ENCODE assay signal across 26 cellular contexts in genomic region chr5:159503236-159503635, GRCh38.
"Had no signal": no experiment of that assay in that cellular context is flagged by ENCODE, and none has a peak within 500 bp of the region (broad histone marks: within the 10 kb centered on the region; RNA-seq: fewer than 3 reads in every experiment).

No MANE protein-coding gene starts in this region.

- H3K4me2 ChIP-seq: neural progenitor cell had no signal

- H3K27ac Mint-ChIP-seq: dendritic cell treated with granulocyte-macrophage colony-stimulating factor and Interleukin-4, amounts not matched to agents 40 ng/mL and 50 ng/mL, for 4 days; endodermal cell; naive thymus-derived CD4-positive, alpha-beta T cell; neural progenitor cell; progenitor cell of endocrine pancreas; stimulated activated naive CD8-positive, alpha-beta T cell treated with anti-CD3 and anti-CD28 coated beads, Interleukin-15, amount 100 ng/mL, for 72 hours had no signal

- H3K36me3 Mint-ChIP-seq: naive thymus-derived CD4-positive, alpha-beta T cell had no signal

- H3K27me3 ChIP-seq: colonic mucosa, gastrocnemius medialis, neural progenitor cell, right lobe of liver, suprapubic skin, transverse colon had no signal

- H3K4me3 ChIP-seq: colonic mucosa, gastrocnemius medialis, lower lobe of right lung, neural progenitor cell, right lobe of liver, suprapubic skin, transverse colon had no signal

- H3K9me3 Mint-ChIP-seq: dendritic cell treated with granulocyte-macrophage colony-stimulating factor and Interleukin-4, amounts not matched to agents 40 ng/mL and 50 ng/mL, for 4 days; stimulated activated naive CD8-positive, alpha-beta T cell treated with anti-CD3 and anti-CD28 coated beads, Interleukin-15, amount 100 ng/mL, for 72 hours had no signal

- H3K27ac ChIP-seq: colonic mucosa, epithelial cell of prostate, gastrocnemius medialis, lower lobe of right lung, neural progenitor cell, parathyroid adenoma, right lobe of liver, suprapubic skin, transverse colon had no signal

- H3K36me3 ChIP-seq: colonic mucosa, gastrocnemius medialis, lower lobe of right lung, neural progenitor cell, right lobe of liver, suprapubic skin, transverse colon had no signal

- H3K4me3 Mint-ChIP-seq: dendritic cell treated with granulocyte-macrophage colony-stimulating factor and Interleukin-4, amounts not matched to agents 40 ng/mL and 50 ng/mL, for 4 days; endodermal cell; naive thymus-derived CD4-positive, alpha-beta T cell; nephron; neural progenitor cell; stimulated activated naive CD8-positive, alpha-beta T cell treated with anti-CD3 and anti-CD28 coated beads, Interleukin-15, amount 100 ng/mL, for 72 hours had no signal

- H3K4me1 ChIP-seq: colonic mucosa, parathyroid adenoma, right lobe of liver, suprapubic skin had no signal

- DNase-seq: colonic mucosa; effector CD8-positive, alpha-beta T cell; endodermal cell; foreskin fibroblast; gastrocnemius medialis; head of caudate nucleus; left colon; left ventricle myocardium superior; lower lobe of right lung; midbrain; naive thymus-derived CD4-positive, alpha-beta T cell; right lobe of liver; small intestine; stimulated activated CD4-positive, alpha-beta T cell treated with anti-CD3 and anti-CD28 coated beads, Interleukin-15, amount 100 ng/mL, for 24 hours; stimulated activated CD4-positive, alpha-beta T cell treated with anti-CD3 and anti-CD28 coated beads, Interleukin-2, amount 100 ng/mL, for 48 hours; stimulated activated naive CD4-positive, alpha-beta T cell; stimulated activated naive CD8-positive, alpha-beta T cell treated with anti-CD3 and anti-CD28 coated beads, Interleukin-15, amount 100 ng/mL, for 72 hours; transverse colon had no signal

- H3K4me1 Mint-ChIP-seq: naive thymus-derived CD4-positive, alpha-beta T cell; stimulated activated naive CD8-positive, alpha-beta T cell treated with anti-CD3 and anti-CD28 coated beads, Interleukin-15, amount 100 ng/mL, for 72 hours had no signal

- ATAC-seq: esophagus mucosa; gastrocnemius medialis; left colon; left ventricle myocardium superior; lower lobe of right lung; naive thymus-derived CD4-positive, alpha-beta T cell; right lobe of liver; stimulated activated naive CD8-positive, alpha-beta T cell treated with anti-CD3 and anti-CD28 coated beads, Interleukin-15, amount 100 ng/mL, for 72 hours had no signal

- H3K9ac ChIP-seq: neural progenitor cell, parathyroid adenoma had no signal

- H3K79me2 ChIP-seq: parathyroid adenoma had no signal
